Comparison of ENCODE assay signal across 8 cellular contexts in genomic region chr17:7580631-7581554, GRCh38. TPM values are rescaled to one million over a fixed set of nuclear protein-coding genes. Genes with fewer than 3 reads are reported as not detected.
DNase-seq lines count a peak whose midpoint lies in the region; ATAC-seq and TF ChIP-seq lines count a peak whose summit lies in the region.

No MANE protein-coding gene starts in this region.

- peaks cover 86% of the 10 kb centered on the region for H3K36me3 Mint-ChIP-seq in Calu3 (ENCODE audit: insufficient read depth, unreplicated experiment)

- peaks cover 29% of the 10 kb centered on the region for H4K20me1 ChIP-seq in osteoblast (ENCODE audit: insufficient read depth, low read length)

- BruUV-seq in Calu3 (replicated peaks; lab: Mats Ljungman, UMichigan) = no TSS peak

- no peaks in the 10 kb centered on the region for H3K27me3 ChIP-seq in Peyer's patch
- no peaks in the 10 kb centered on the region for H3K27me3 ChIP-seq in duodenal mucosa (ENCODE audit: control insufficient read depth in 1 of 2, insufficient read depth in 2 of 2, low read length in 2 of 2)
- no peaks in the 10 kb centered on the region for H3K27me3 ChIP-seq in osteoblast (ENCODE audit: insufficient read depth, low read length)

- H3K9ac ChIP-seq in duodenal mucosa (ENCODE audit: low read depth in 1 of 2, low read length in 2 of 2) = peak overlapping the region; percentile 93 to 99

- peaks cover 10 to 80% (median 38%) of the 10 kb centered on the region in 4 donors for H3K4me1 ChIP-seq in Peyer's patch
- peaks cover 66 to 83% of the 10 kb centered on the region in 2 donors for H3K4me1 ChIP-seq in duodenal mucosa (ENCODE audit: control insufficient read depth in 1 of 2, insufficient read depth in 2 of 2, low read length in 2 of 2)
- peaks cover 52% of the 10 kb centered on the region for H3K4me1 ChIP-seq in osteoblast (ENCODE audit: insufficient read depth, low read length)

- H3K4me3 ChIP-seq in Peyer's patch = peak overlapping the region in 2 of 4 donors; percentile 48 to 54
- H3K4me3 ChIP-seq in duodenal mucosa (ENCODE audit: low read depth in 1 of 2, low read length in 2 of 2) = peak overlapping the region; percentile 83 to 88
- peak overlapping the region; percentile 0 for H3K4me3 ChIP-seq in osteoblast (ENCODE audit: insufficient read depth, low read length)

- no peak for TF ChIP-seq POLR2A in Peyer's patch (IDR thresholded peaks at IDR 0.05)

- H2AFZ ChIP-seq in osteoblast (ENCODE audit: low read length) = no peak overlapping the region

- no peaks in the 10 kb centered on the region for H3K9me3 ChIP-seq in Peyer's patch
- H3K9me3 ChIP-seq in duodenal mucosa (ENCODE audit: control insufficient read depth in 1 of 2, low read length in 2 of 2) = no peaks in the 10 kb centered on the region
- no peaks in the 10 kb centered on the region for H3K9me3 ChIP-seq in osteoblast (ENCODE audit: low read depth, low read length)

- TF ChIP-seq CTCF in Calu3 (IDR thresholded peaks at IDR 0.05; ENCODE audit: unreplicated experiment) (no peak), Peyer's patch (IDR thresholded peaks at IDR 0.05) (no peak), osteoblast (IDR thresholded peaks at IDR 0.05; ENCODE audit: extremely low read depth, low read depth, low read length) (no peak)

- H3K36me3 ChIP-seq in Peyer's patch (peaks cover 0 to 30% (median 0%) of the 10 kb centered on the region in 3 donors), duodenal mucosa (ENCODE audit: control insufficient read depth in 1 of 2, insufficient read depth in 2 of 2, low read length in 2 of 2) (peaks cover 26 to 35% of the 10 kb centered on the region in 2 donors), osteoblast (ENCODE audit: insufficient read depth, low read length) (peaks cover 35% of the 10 kb centered on the region)

- intact Hi-C loops in Calu3 (cut with micrococcal nuclease; ENCODE audit: unreplicated experiment) = no loop called here

- no peaks in the 10 kb centered on the region for H3K27me3 Mint-ChIP-seq in Calu3 (ENCODE audit: unreplicated experiment)

- peak overlapping the region; percentile 26 for H3K4me3 Mint-ChIP-seq in Calu3 (ENCODE audit: low read depth, unreplicated experiment)

- peaks cover 77% of the 10 kb centered on the region for H3K79me2 ChIP-seq in osteoblast (ENCODE audit: insufficient read depth, low read length)

- peaks cover 28% of the 10 kb centered on the region for H3K4me1 Mint-ChIP-seq in Calu3 (ENCODE audit: low read depth, unreplicated experiment)

- peak overlapping the region; percentile 94 for H3K27ac Mint-ChIP-seq in Calu3 (ENCODE audit: unreplicated experiment)

- CTCF ChIA-PET in Calu3 (lab: Charles Lee) = no interaction called here

- H3K4me2 ChIP-seq in osteoblast (ENCODE audit: insufficient read depth, low read length) = peak overlapping the region; percentile 74

- ATAC-seq in GM21786 (IDR thresholded peaks at IDR 0.05; ENCODE audit: unreplicated experiment) (no peak), GM18868 (IDR thresholded peaks at IDR 0.05; ENCODE audit: unreplicated experiment) (no peak)

- DNase-seq in Calu3 (no peak), Peyer's patch (no peak), osteoblast (ENCODE audit: insufficient read length, low spot score, missing footprints) (peak; percentile 67), epidermal melanocyte (ENCODE audit: insufficient read length, low spot score) (no peak), NCI-H146 (lab: John Stamatoyannopoulos, UW) (no peak)

- no peaks in the 10 kb centered on the region for H3K9me3 Mint-ChIP-seq in Calu3 (ENCODE audit: low read depth, unreplicated experiment)

- peak overlapping the region; percentile 83 to 93 (median 90) for H3K27ac ChIP-seq in Peyer's patch
- H3K27ac ChIP-seq in duodenal mucosa (ENCODE audit: low read depth, low read length) = peak overlapping the region; percentile 90
- H3K27ac ChIP-seq in osteoblast (ENCODE audit: low read depth, low read length) = peak overlapping the region; percentile 71

RNA-seq across cellular contexts. Expression of gene CD68, which starts 1.5 kb away (rescaled TPM):
- total RNA-seq in Calu3 (2022) (28.6 and 50.0 TPM in 2 replicates), Peyer's patch (100 to 1,000 TPM in 3 of 4 donors, 10 to 100 TPM in 1; 42.1 to 149 (median 124) TPM), osteoblast (31.8 and 55.7 TPM in 2 replicates)

RNA-seq across cellular contexts. Expression of gene MPDU1, which starts 2.8 kb away (rescaled TPM):
- total RNA-seq in Calu3 (2022) (34.6 and 36.3 TPM in 2 replicates), Peyer's patch (100 to 1,000 TPM in 3 of 4 donors, 10 to 100 TPM in 1; 37.1 to 236 (median 125) TPM), osteoblast (60.1 and 64.1 TPM in 2 replicates)

RNA-seq across cellular contexts. Expression of gene SOX15, which starts 9.0 kb away (rescaled TPM):
- total RNA-seq in Calu3 (2022) = not detected in 2 replicates
- 1 to 10 TPM in 3 of 4 donors, not detected in 1; 1.9 to 2.7 (median 2.4) TPM for total RNA-seq in Peyer's patch
- total RNA-seq in osteoblast = 0.59 and 0.72 TPM in 2 replicates

RNA-seq across cellular contexts. Expression of gene SENP3, which starts 19.2 kb away (rescaled TPM):
- total RNA-seq in Calu3 (2022) (52.0 and 54.3 TPM in 2 replicates), Peyer's patch (10 to 100 TPM; 31.4 to 47.7 (median 43.7) TPM), osteoblast (54.2 and 68.0 TPM in 2 replicates)

RNA-seq across cellular contexts. Expression of gene TNFSF13, which starts 22.3 kb away (rescaled TPM):
- 19.7 and 25.7 TPM in 2 replicates for total RNA-seq in Calu3 (2022)
- total RNA-seq in Peyer's patch = 10 to 100 TPM in 3 of 4 donors, 1 to 10 TPM in 1; 5.0 to 54.4 (median 38.7) TPM
- total RNA-seq in osteoblast = 0.59 and 1.1 TPM in 2 replicates
